In the genomic region with DNA sequence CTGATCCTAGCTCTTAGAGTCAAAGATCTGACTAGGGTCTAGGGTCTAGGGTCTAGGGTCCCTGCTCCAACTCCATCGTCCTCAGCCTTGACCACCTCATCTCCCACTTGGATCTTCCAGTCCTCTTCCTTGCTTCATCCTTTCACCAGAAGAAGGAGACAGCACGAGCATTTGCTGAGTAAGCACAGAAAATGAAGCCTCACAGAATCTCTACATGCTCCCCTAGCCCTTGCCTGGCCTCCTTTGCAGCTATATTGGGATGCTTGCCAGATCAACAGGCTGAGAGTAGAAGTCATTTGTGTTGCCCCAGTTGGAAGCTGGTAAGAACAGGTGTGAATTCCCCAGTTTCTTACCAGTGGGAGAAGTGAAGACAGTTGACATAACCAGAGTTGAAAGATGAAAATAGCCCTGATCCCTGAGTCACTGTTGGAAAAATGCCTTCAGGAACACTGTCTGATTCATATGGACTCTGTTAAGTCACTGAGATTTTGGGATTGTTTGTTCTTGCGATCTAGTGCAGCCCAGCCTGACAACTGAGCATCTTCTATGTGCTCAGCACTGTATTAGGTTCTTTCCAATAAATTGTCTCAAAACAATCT, we compare ENCODE assay signal across 22 cellular contexts.
DNase-seq lines count a peak whose midpoint lies in the region; ATAC-seq, FAIRE-seq and TF ChIP-seq lines count a peak whose summit lies in the region.
"Had no signal": no experiment of that assay in that cellular context is flagged by ENCODE, and none has a peak within 500 bp of the region (broad histone marks: within the 10 kb centered on the region; RNA-seq: fewer than 3 reads in every experiment).

No MANE protein-coding gene starts in this region.

- H3K4me1 ChIP-seq in foreskin keratinocyte: no peaks in the 10 kb centered on the region

- intact Hi-C loops in activated CD8-positive, alpha-beta T cell treated with anti-CD3 and anti-CD28 coated beads for 36 hours (cut with micrococcal nuclease): no loop called here
- intact Hi-C loops in left ventricle myocardium superior (cut with micrococcal nuclease): no loop called here

- H3K4me1 Mint-ChIP-seq in activated CD8-positive, alpha-beta T cell treated with anti-CD3 and anti-CD28 coated beads, Interleukin-2, amount 10 ng/mL, durations not matched to agents 7 days and 5 days (ENCODE audit: low read depth): no peaks in the 10 kb centered on the region
- no peaks in the 10 kb centered on the region for H3K4me1 Mint-ChIP-seq in activated CD8-positive, alpha-beta T cell treated with anti-CD3 and anti-CD28 coated beads for 36 hours (ENCODE audit: low read depth)
- no peaks in the 10 kb centered on the region for H3K4me1 Mint-ChIP-seq in activated CD8-positive, alpha-beta memory T cell treated with anti-CD3 and anti-CD28 coated beads, Interleukin-2, amount 10 ng/mL, durations not matched to agents 7 days and 5 days

- no peak overlapping the region for H3K27ac ChIP-seq in foreskin keratinocyte
- H3K27ac ChIP-seq: 22Rv1; BLaER1 treated with 17β-estradiol and CSF1 and Interleukin-3, amounts not matched to agents 10 nM and 100 nM had no signal

- CTCF ChIA-PET in activated CD8-positive, alpha-beta T cell treated with anti-CD3 and anti-CD28 coated beads, Interleukin-2, amount 10 ng/mL, durations not matched to agents 7 days and 5 days (lab: Charles Lee): no interaction called here
- CTCF ChIA-PET in activated CD8-positive, alpha-beta T cell treated with anti-CD3 and anti-CD28 coated beads for 36 hours (lab: Charles Lee): no interaction called here
- CTCF ChIA-PET in activated CD8-positive, alpha-beta memory T cell treated with anti-CD3 and anti-CD28 coated beads, Interleukin-2, amount 10 ng/mL, durations not matched to agents 7 days and 5 days (lab: Charles Lee): no interaction called here

- no peak for FAIRE-seq in urothelium cell line (lab: Jason Lieb, UNC)
- FAIRE-seq: GM12878, GM19239 had no signal

- H3K27ac Mint-ChIP-seq in activated CD8-positive, alpha-beta T cell treated with anti-CD3 and anti-CD28 coated beads, Interleukin-2, amount 10 ng/mL, durations not matched to agents 7 days and 5 days: no peak overlapping the region
- H3K27ac Mint-ChIP-seq in activated CD8-positive, alpha-beta T cell treated with anti-CD3 and anti-CD28 coated beads for 36 hours: no peak overlapping the region
- no peak overlapping the region for H3K27ac Mint-ChIP-seq in activated CD8-positive, alpha-beta memory T cell treated with anti-CD3 and anti-CD28 coated beads, Interleukin-2, amount 10 ng/mL, durations not matched to agents 7 days and 5 days

- no peaks in the 10 kb centered on the region for H3K27me3 Mint-ChIP-seq in activated CD8-positive, alpha-beta T cell treated with anti-CD3 and anti-CD28 coated beads, Interleukin-2, amount 10 ng/mL, durations not matched to agents 7 days and 5 days (ENCODE audit: low read depth)
- peaks cover 4% of the 10 kb centered on the region for H3K27me3 Mint-ChIP-seq in activated CD8-positive, alpha-beta T cell treated with anti-CD3 and anti-CD28 coated beads for 36 hours
- no peaks in the 10 kb centered on the region for H3K27me3 Mint-ChIP-seq in activated CD8-positive, alpha-beta memory T cell treated with anti-CD3 and anti-CD28 coated beads, Interleukin-2, amount 10 ng/mL, durations not matched to agents 7 days and 5 days

- H3K9me3 Mint-ChIP-seq in activated CD8-positive, alpha-beta T cell treated with anti-CD3 and anti-CD28 coated beads, Interleukin-2, amount 10 ng/mL, durations not matched to agents 7 days and 5 days (ENCODE audit: insufficient read depth): no peaks in the 10 kb centered on the region
- no peaks in the 10 kb centered on the region for H3K9me3 Mint-ChIP-seq in activated CD8-positive, alpha-beta T cell treated with anti-CD3 and anti-CD28 coated beads for 36 hours
- H3K9me3 Mint-ChIP-seq in activated CD8-positive, alpha-beta memory T cell treated with anti-CD3 and anti-CD28 coated beads, Interleukin-2, amount 10 ng/mL, durations not matched to agents 7 days and 5 days (ENCODE audit: low read depth): no peaks in the 10 kb centered on the region

- no peak for TF ChIP-seq CTCF in activated CD8-positive, alpha-beta T cell treated with anti-CD3 and anti-CD28 coated beads for 36 hours (IDR thresholded peaks at IDR 0.05)
- TF ChIP-seq CTCF in cardiac fibroblast (IDR thresholded peaks at IDR 0.05; ENCODE audit: low read depth, low read length): no peak
- TF ChIP-seq CTCF in foreskin keratinocyte (conservative IDR thresholded peaks at IDR 0.05): no peak

- H3K4me3 ChIP-seq in cardiac fibroblast (replicated peaks in 1 of 2; ENCODE audit: low read depth in 2 of 2, low read length in 2 of 2): no peak overlapping the region
- H3K4me3 ChIP-seq: BLaER1 treated with 17β-estradiol and CSF1 and Interleukin-3, amounts not matched to agents 10 nM and 100 nM; GM12878; MG63; PC-9 had no signal

- POLR2A ChIA-PET in activated CD8-positive, alpha-beta T cell treated with anti-CD3 and anti-CD28 coated beads, Interleukin-2, amount 10 ng/mL, durations not matched to agents 7 days and 5 days (lab: Charles Lee): no interaction called here
- POLR2A ChIA-PET in activated CD8-positive, alpha-beta T cell treated with anti-CD3 and anti-CD28 coated beads for 36 hours (lab: Charles Lee): no interaction called here

- no peaks in the 10 kb centered on the region for H3K36me3 Mint-ChIP-seq in activated CD8-positive, alpha-beta T cell treated with anti-CD3 and anti-CD28 coated beads, Interleukin-2, amount 10 ng/mL, durations not matched to agents 7 days and 5 days (ENCODE audit: low read depth)
- no peaks in the 10 kb centered on the region for H3K36me3 Mint-ChIP-seq in activated CD8-positive, alpha-beta T cell treated with anti-CD3 and anti-CD28 coated beads for 36 hours (ENCODE audit: low read depth)
- no peaks in the 10 kb centered on the region for H3K36me3 Mint-ChIP-seq in activated CD8-positive, alpha-beta memory T cell treated with anti-CD3 and anti-CD28 coated beads, Interleukin-2, amount 10 ng/mL, durations not matched to agents 7 days and 5 days

- H3K4me3 Mint-ChIP-seq in activated CD8-positive, alpha-beta T cell treated with anti-CD3 and anti-CD28 coated beads, Interleukin-2, amount 10 ng/mL, durations not matched to agents 7 days and 5 days: no peak overlapping the region
- no peak overlapping the region for H3K4me3 Mint-ChIP-seq in activated CD8-positive, alpha-beta T cell treated with anti-CD3 and anti-CD28 coated beads for 36 hours
- no peak overlapping the region for H3K4me3 Mint-ChIP-seq in activated CD8-positive, alpha-beta memory T cell treated with anti-CD3 and anti-CD28 coated beads, Interleukin-2, amount 10 ng/mL, durations not matched to agents 7 days and 5 days

- ATAC-seq in activated CD8-positive, alpha-beta T cell treated with anti-CD3 and anti-CD28 coated beads, Interleukin-2, amount 10 ng/mL, durations not matched to agents 7 days and 5 days: no peak
- ATAC-seq in activated CD8-positive, alpha-beta T cell treated with anti-CD3 and anti-CD28 coated beads for 36 hours: no peak
- peak; percentile 24 for ATAC-seq in foreskin keratinocyte
- ATAC-seq in activated CD8-positive, alpha-beta memory T cell treated with anti-CD3 and anti-CD28 coated beads, Interleukin-2, amount 10 ng/mL, durations not matched to agents 7 days and 5 days: no peak
- no peak for ATAC-seq in activated CD4-positive, CD25-positive, alpha-beta regulatory T cell treated with anti-CD3 and anti-CD28 coated beads, Interleukin-2, amount 50 U/mL, for 24 hours
- ATAC-seq in left ventricle myocardium superior: no peak
- ATAC-seq: GM12878 had no signal

- peak; percentile 8 for DNase-seq in activated CD8-positive, alpha-beta T cell treated with anti-CD3 and anti-CD28 coated beads, Interleukin-2, amount 10 ng/mL, durations not matched to agents 7 days and 5 days
- DNase-seq in activated CD8-positive, alpha-beta T cell treated with anti-CD3 and anti-CD28 coated beads for 36 hours: no peak
- DNase-seq in cardiac fibroblast (ENCODE audit: low read depth in 2 of 2) (peak; percentile 26 to 73), foreskin keratinocyte (peak in 1 of 2 donors; percentile 15), urothelium cell line (ENCODE audit: low spot score) (peak; percentile 26), left ventricle myocardium superior (no peak)
- no peak for DNase-seq in activated CD8-positive, alpha-beta memory T cell treated with anti-CD3 and anti-CD28 coated beads, Interleukin-2, amount 10 ng/mL, durations not matched to agents 7 days and 5 days
- DNase-seq: DMS153, HCEC 1CT, KG1, MG63, NCI-H1105, NCI-H1694 treated with DMSO at 0.1 percent for 48 hours, NCI-H2171, NCI-H446 treated with DMSO at 0.1 percent for 48 hours, NCI-H748 treated with DMSO at 0.1 percent for 48 hours, PC-9 had no signal

- no peaks in the 10 kb centered on the region for H3K27me3 ChIP-seq in foreskin keratinocyte
- H3K27me3 ChIP-seq: BLaER1 treated with 17β-estradiol and CSF1 and Interleukin-3, amounts not matched to agents 10 nM and 100 nM; MG63 had no signal

Comparison
In these comparisons a context has a peak if more than half of its experiments do, and no peak if none do; other contexts are left out.
1. DNase-seq: peak in activated CD8-positive, alpha-beta T cell treated with anti-CD3 and anti-CD28 coated beads, Interleukin-2, amount 10 ng/mL, durations not matched to agents 7 days and 5 days (single experiment), cardiac fibroblast (2 of 2) and urothelium cell line (single experiment); none in activated CD8-positive, alpha-beta T cell treated with anti-CD3 and anti-CD28 coated beads for 36 hours (single experiment), activated CD8-positive, alpha-beta memory T cell treated with anti-CD3 and anti-CD28 coated beads, Interleukin-2, amount 10 ng/mL, durations not matched to agents 7 days and 5 days (single experiment) and left ventricle myocardium superior (single experiment).